ENCODE assay signal across 1 cellular context in genomic region chr6:33717857-33718552, GRCh38.
TF ChIP-seq lines count a peak whose summit lies in the region.

No MANE protein-coding gene starts in this region.

TF ChIP-seq in IMR-90, 13 proteins besides CTCF, POLR2A, EP300 and RAD21 (continued from another document):
- TF ChIP-seq ELK1 (IDR thresholded peaks at IDR 0.05; ENCODE audit: borderline replicate concordance, low read depth, low read length) = no peak
- no peak for TF ChIP-seq BHLHE40 (IDR thresholded peaks at IDR 0.05; ENCODE audit: low read depth, low read length)
- no peak for TF ChIP-seq CEBPB (IDR thresholded peaks at IDR 0.05; ENCODE audit: low read depth, low read length)
- no peak for TF ChIP-seq MAFK (IDR thresholded peaks at IDR 0.05; ENCODE audit: low read depth, low read length)
- no peak for TF ChIP-seq NFE2L2 (IDR thresholded peaks at IDR 0.05; ENCODE audit: low read depth, low read length)
- no peak for TF ChIP-seq SMC3 (IDR thresholded peaks at IDR 0.05; ENCODE audit: low read depth, low read length)
- TF ChIP-seq RCOR1 (IDR thresholded peaks at IDR 0.05; ENCODE audit: insufficient replicate concordance, low read length) = no peak
- no peak for TF ChIP-seq FOS (IDR thresholded peaks at IDR 0.05; ENCODE audit: low read depth, low read length)
- TF ChIP-seq MAZ (IDR thresholded peaks at IDR 0.05; ENCODE audit: borderline replicate concordance, low read depth, low read length) = no peak
- TF ChIP-seq MXI1 (IDR thresholded peaks at IDR 0.05; ENCODE audit: borderline replicate concordance, low read depth, low read length) = no peak
- no peak for TF ChIP-seq RFX5 (IDR thresholded peaks at IDR 0.05; ENCODE audit: low read depth, low read length)
TF ChIP-seq in IMR-90: peak in this region for 0.
